8 cellular contexts compared by ENCODE assay signal in the genomic region with DNA sequence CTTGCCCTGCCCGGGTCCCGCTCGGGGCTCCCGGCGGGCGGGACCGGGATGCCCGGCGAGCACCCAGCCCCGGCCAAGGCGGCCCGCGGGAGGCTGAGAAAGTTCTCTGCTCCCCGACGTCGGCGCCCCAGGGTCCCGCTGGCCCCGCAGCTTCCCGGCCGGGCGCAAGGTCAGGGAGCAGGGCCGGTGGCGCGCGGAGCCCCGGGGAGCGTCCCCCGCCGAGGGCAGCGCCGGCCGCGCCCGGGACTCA. TPM values are rescaled to one million over a fixed set of nuclear protein-coding genes. Genes with fewer than 3 reads are reported as not detected.
DNase-seq lines count a peak whose midpoint lies in the region; TF ChIP-seq lines count a peak whose summit lies in the region.

No MANE protein-coding gene starts in this region.

- no peaks in the 10 kb centered on the region for H3K9me3 ChIP-seq in SU-DHL-6 (ENCODE audit: insufficient read depth, low read length)
- H3K9me3 ChIP-seq in iPS-20b (ENCODE audit: insufficient read depth, low read depth, low read length): no peaks in the 10 kb centered on the region
- H3K9me3 ChIP-seq in transverse colon: no peaks in the 10 kb centered on the region

- H3K4me1 Mint-ChIP-seq in activated T-helper 1 cell treated with anti-CD3 and anti-CD28 coated beads, Interleukin-12 subunit alpha, Interleukin-12 subunit beta, Interleukin-2, Interleukin-4 antibody, amounts not matched to agents 30 ng/mL and 10 ng/mL and 1 ng/mL, durations not matched to agents 14 hours and 24 hours and 36 hours (ENCODE audit: low read depth): peaks cover 31% of the 10 kb centered on the region

- intact Hi-C loops in transverse colon (cut with DNase I; ENCODE audit: low total_unique reads): no loop called here
- intact Hi-C loops in activated T-helper 1 cell treated with anti-CD3 and anti-CD28 coated beads, Interleukin-12 subunit alpha, Interleukin-12 subunit beta, Interleukin-2, Interleukin-4 antibody, amounts not matched to agents 30 ng/mL and 10 ng/mL and 1 ng/mL, durations not matched to agents 14 hours and 24 hours and 36 hours (cut with micrococcal nuclease): loop anchor here (1.0 to 5.0 kb wide), 7 partner anchors 12 to 547 kb away; a partner anchor contains a TSS

- H3K27ac Mint-ChIP-seq in activated T-helper 1 cell treated with anti-CD3 and anti-CD28 coated beads, Interleukin-12 subunit alpha, Interleukin-12 subunit beta, Interleukin-2, Interleukin-4 antibody, amounts not matched to agents 30 ng/mL and 10 ng/mL and 1 ng/mL, durations not matched to agents 14 hours and 24 hours and 36 hours: no peak overlapping the region

- 1% methylated on average over 16 of the region's 35 CpGs; no CpG with 5 or more reads in 1 of the 2 donors for WGBS in transverse colon (ENCODE audit: low coverage in 1 of 2), 2 donors

- no peaks in the 10 kb centered on the region for H3F3A ChIP-seq in SU-DHL-6 (ENCODE audit: insufficient read depth)

- H3K36me3 Mint-ChIP-seq in activated T-helper 1 cell treated with anti-CD3 and anti-CD28 coated beads, Interleukin-12 subunit alpha, Interleukin-12 subunit beta, Interleukin-2, Interleukin-4 antibody, amounts not matched to agents 30 ng/mL and 10 ng/mL and 1 ng/mL, durations not matched to agents 14 hours and 24 hours and 36 hours (ENCODE audit: low read depth): peaks cover 8% of the 10 kb centered on the region

- peak overlapping the region; percentile 37 for H3K4me2 ChIP-seq in SU-DHL-6 (ENCODE audit: low read depth, low read length, poor library complexity, severe bottlenecking)

- no peak for TF ChIP-seq POLR2A in transverse colon (IDR thresholded peaks at IDR 0.05)

- H3K27me3 Mint-ChIP-seq in activated T-helper 1 cell treated with anti-CD3 and anti-CD28 coated beads, Interleukin-12 subunit alpha, Interleukin-12 subunit beta, Interleukin-2, Interleukin-4 antibody, amounts not matched to agents 30 ng/mL and 10 ng/mL and 1 ng/mL, durations not matched to agents 14 hours and 24 hours and 36 hours (ENCODE audit: insufficient read depth): peaks cover 34% of the 10 kb centered on the region

- no peak overlapping the region for H3K4me3 Mint-ChIP-seq in activated T-helper 1 cell treated with anti-CD3 and anti-CD28 coated beads, Interleukin-12 subunit alpha, Interleukin-12 subunit beta, Interleukin-2, Interleukin-4 antibody, amounts not matched to agents 30 ng/mL and 10 ng/mL and 1 ng/mL, durations not matched to agents 14 hours and 24 hours and 36 hours

- in situ Hi-C loops in transverse colon (cut with MboI; ENCODE audit: low pct_ligation_motif_present in 1 of 4, low pct_unique_long_range_greater_than_20kb in 1 of 4, low sequenced_read_pairs in 3 of 4): no loop called here

- no peak for TF ChIP-seq EP300 in transverse colon (IDR thresholded peaks at IDR 0.05; ENCODE audit: low read depth)

- H3K9me2 ChIP-seq in SU-DHL-6 (replicated peaks; ENCODE audit: insufficient read depth, low read length): no peaks in the 10 kb centered on the region

- peaks cover 15% of the 10 kb centered on the region for H3K27me3 ChIP-seq in H7 (ENCODE audit: control insufficient read depth, insufficient read depth, low read length)
- no peaks in the 10 kb centered on the region for H3K27me3 ChIP-seq in SU-DHL-6 (ENCODE audit: low read length)
- peaks cover 55% of the 10 kb centered on the region for H3K27me3 ChIP-seq in iPS-20b (ENCODE audit: insufficient read depth, low read length)
- peaks cover 53% of the 10 kb centered on the region for H3K27me3 ChIP-seq in transverse colon

- H3K9me3 Mint-ChIP-seq in activated T-helper 1 cell treated with anti-CD3 and anti-CD28 coated beads, Interleukin-12 subunit alpha, Interleukin-12 subunit beta, Interleukin-2, Interleukin-4 antibody, amounts not matched to agents 30 ng/mL and 10 ng/mL and 1 ng/mL, durations not matched to agents 14 hours and 24 hours and 36 hours: no peaks in the 10 kb centered on the region

- no peaks in the 10 kb centered on the region for H4K20me1 ChIP-seq in SU-DHL-6 (ENCODE audit: low read depth, low read length)

- H3K4me3 ChIP-seq in H7 (ENCODE audit: insufficient read depth, low read depth, low read length) (peak overlapping the region; percentile 68), SU-DHL-6 (ENCODE audit: insufficient read depth, low read length, poor library complexity, severe bottlenecking) (peak overlapping the region; percentile 27), iPS-20b (ENCODE audit: low read length) (peak overlapping the region; percentile 67), transverse colon (peak overlapping the region; percentile 5 to 62 (median 58))

- no peaks in the 10 kb centered on the region for H3K79me2 ChIP-seq in SU-DHL-6 (ENCODE audit: insufficient read depth, low read length)

- no peak overlapping the region for H2AFZ ChIP-seq in SU-DHL-6 (ENCODE audit: low read depth, low read length, severe bottlenecking)

- H3K27ac ChIP-seq in C4-2B: peak overlapping the region; percentile 26
- H3K27ac ChIP-seq in SU-DHL-6 (ENCODE audit: low read depth, low read length): no peak overlapping the region
- no peak overlapping the region for H3K27ac ChIP-seq in iPS-20b (ENCODE audit: low read length)
- peak overlapping the region in 3 of 4 donors; percentile 17 to 48 (median 32) for H3K27ac ChIP-seq in transverse colon

- H3K36me3 ChIP-seq in H7 (replicated peaks; ENCODE audit: control insufficient read depth, insufficient read depth, low read length) (no peaks in the 10 kb centered on the region), SU-DHL-6 (ENCODE audit: low read length) (no peaks in the 10 kb centered on the region), iPS-20b (ENCODE audit: insufficient read depth, low read depth, low read length) (no peaks in the 10 kb centered on the region), transverse colon (no peaks in the 10 kb centered on the region)

- no peak overlapping the region for H3K9ac ChIP-seq in SU-DHL-6 (ENCODE audit: low read length)
- peak overlapping the region; percentile 56; the same call in 1 of the 2 replicates for H3K9ac ChIP-seq in iPS-20b (ENCODE audit: low read depth, low read length)

- TF ChIP-seq CTCF in C4-2B (conservative IDR thresholded peaks at IDR 0.05) (no peak), SU-DHL-6 (IDR thresholded peaks at IDR 0.05; ENCODE audit: insufficient read depth, low read length, poor library complexity, severe bottlenecking) (no peak), transverse colon (IDR thresholded peaks at IDR 0.05) (no peak)

- peaks cover 6% of the 10 kb centered on the region; the same call in 1 of the 2 replicates for H3K4me1 ChIP-seq in iPS-20b (ENCODE audit: insufficient read depth, low read length)
- peaks cover 0 to 18% (median 8%) of the 10 kb centered on the region in 4 donors for H3K4me1 ChIP-seq in transverse colon

- no peak for DNase-seq in H7
- no peak for DNase-seq in transverse colon
- no peak for DNase-seq in KG1 (lab: John Stamatoyannopoulos, UW)
- DNase-seq in activated T-helper 1 cell treated with anti-CD3 and anti-CD28 coated beads, Interleukin-12 subunit alpha, Interleukin-12 subunit beta, Interleukin-2, Interleukin-4 antibody, amounts not matched to agents 30 ng/mL and 10 ng/mL and 1 ng/mL, durations not matched to agents 14 hours and 24 hours and 36 hours (ENCODE audit: low spot score): no peak
- DNase-seq in mesenteric fat pad (ENCODE audit: low spot score): no peak

RNA-seq across cellular contexts. Expression of a gene that starts 0.3 kb away (rescaled TPM):
- total RNA-seq in H7 (2014; rRNA removed; shearing (Covaris generic)): 186 and 229 TPM in 2 replicates
- 10 to 100 TPM in 3 of 4 donors, 1 to 10 TPM in 1; 4.9 to 37.4 (median 15.8) TPM for total RNA-seq in transverse colon
- 28.8 and 29.7 TPM in 2 replicates for total RNA-seq in activated T-helper 1 cell treated with anti-CD3 and anti-CD28 coated beads, Interleukin-12 subunit alpha, Interleukin-12 subunit beta, Interleukin-2, Interleukin-4 antibody, amounts not matched to agents 30 ng/mL and 10 ng/mL and 1 ng/mL, durations not matched to agents 14 hours and 24 hours and 36 hours
- 56.4 TPM for total RNA-seq in mesenteric fat pad

Comparison
In these comparisons a context has a peak if more than half of its experiments do, and no peak if none do; other contexts are left out.
1. H3K27ac ChIP-seq: peak in C4-2B (single experiment) and transverse colon (3 of 4); none in SU-DHL-6 (single experiment) and iPS-20b (single experiment).
2. Peak in every context shown above with its lines, with median percentiles within 50 percentile points of each other: H3K4me3 ChIP-seq.